1 cellular context compared by ENCODE assay signal in genomic region chr3:143972155-143972494, GRCh38.
TF ChIP-seq lines count a peak whose summit lies in the region.

No MANE protein-coding gene starts in this region.

TF ChIP-seq in HCT116, 20 proteins besides CTCF, POLR2A, EP300 and RAD21 (continued from another document):
- TF ChIP-seq, protein P1, sequence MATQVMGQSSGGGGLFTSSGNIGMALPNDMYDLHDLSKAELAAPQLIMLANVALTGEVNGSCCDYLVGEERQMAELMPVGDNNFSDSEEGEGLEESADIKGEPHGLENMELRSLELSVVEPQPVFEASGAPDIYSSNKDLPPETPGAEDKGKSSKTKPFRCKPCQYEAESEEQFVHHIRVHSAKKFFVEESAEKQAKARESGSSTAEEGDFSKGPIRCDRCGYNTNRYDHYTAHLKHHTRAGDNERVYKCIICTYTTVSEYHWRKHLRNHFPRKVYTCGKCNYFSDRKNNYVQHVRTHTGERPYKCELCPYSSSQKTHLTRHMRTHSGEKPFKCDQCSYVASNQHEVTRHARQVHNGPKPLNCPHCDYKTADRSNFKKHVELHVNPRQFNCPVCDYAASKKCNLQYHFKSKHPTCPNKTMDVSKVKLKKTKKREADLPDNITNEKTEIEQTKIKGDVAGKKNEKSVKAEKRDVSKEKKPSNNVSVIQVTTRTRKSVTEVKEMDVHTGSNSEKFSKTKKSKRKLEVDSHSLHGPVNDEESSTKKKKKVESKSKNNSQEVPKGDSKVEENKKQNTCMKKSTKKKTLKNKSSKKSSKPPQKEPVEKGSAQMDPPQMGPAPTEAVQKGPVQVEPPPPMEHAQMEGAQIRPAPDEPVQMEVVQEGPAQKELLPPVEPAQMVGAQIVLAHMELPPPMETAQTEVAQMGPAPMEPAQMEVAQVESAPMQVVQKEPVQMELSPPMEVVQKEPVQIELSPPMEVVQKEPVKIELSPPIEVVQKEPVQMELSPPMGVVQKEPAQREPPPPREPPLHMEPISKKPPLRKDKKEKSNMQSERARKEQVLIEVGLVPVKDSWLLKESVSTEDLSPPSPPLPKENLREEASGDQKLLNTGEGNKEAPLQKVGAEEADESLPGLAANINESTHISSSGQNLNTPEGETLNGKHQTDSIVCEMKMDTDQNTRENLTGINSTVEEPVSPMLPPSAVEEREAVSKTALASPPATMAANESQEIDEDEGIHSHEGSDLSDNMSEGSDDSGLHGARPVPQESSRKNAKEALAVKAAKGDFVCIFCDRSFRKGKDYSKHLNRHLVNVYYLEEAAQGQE (IDR thresholded peaks at IDR 0.05; ENCODE audit: low read depth): no peak
- no peak; the same call in 1 of the 2 replicates for TF ChIP-seq SIN3A (IDR thresholded peaks at IDR 0.05; ENCODE audit: low read depth)
- TF ChIP-seq SP1 (IDR thresholded peaks at IDR 0.05; ENCODE audit: low read depth): no peak
